Comparison of ENCODE assay signal across 7 cellular contexts in the genomic region with DNA sequence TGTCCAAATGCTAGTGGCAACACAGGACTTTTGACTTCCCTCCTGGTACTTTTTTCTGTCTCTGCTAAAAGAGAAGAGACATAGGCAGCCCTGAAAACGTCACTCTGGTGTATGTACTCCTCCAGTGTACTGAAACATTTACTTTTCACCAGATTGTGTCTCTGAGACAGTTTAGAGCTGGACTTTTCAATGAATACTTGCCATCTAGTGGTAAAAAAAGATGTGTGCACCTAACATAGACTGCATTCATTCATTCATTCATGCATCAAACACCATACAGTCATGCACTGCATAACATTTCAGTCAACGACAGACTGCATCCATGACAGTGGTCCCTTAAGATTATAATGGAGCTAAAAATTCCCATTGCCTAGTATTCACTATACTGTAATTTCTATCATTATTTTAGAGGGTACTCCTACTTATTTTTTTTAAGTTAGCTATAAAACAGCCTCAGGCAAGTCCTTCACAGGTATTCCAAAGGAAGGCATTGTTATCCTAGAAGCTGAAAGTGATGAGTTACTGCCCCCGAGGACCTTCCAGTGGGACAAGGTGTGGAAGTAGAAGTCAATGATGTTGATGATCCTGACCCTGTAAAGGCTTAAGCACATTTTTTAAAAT.
DNase-seq lines count a peak whose midpoint lies in the region; ATAC-seq and TF ChIP-seq lines count a peak whose summit lies in the region.

No MANE protein-coding gene starts in this region.

- H3K9me3 ChIP-seq in DND-41 (ENCODE audit: insufficient read depth, low read length, severe bottlenecking) = peaks cover 3% of the 10 kb centered on the region
- H3K9me3 ChIP-seq in PC-9 (ENCODE audit: insufficient read depth, low read depth) = no peaks in the 10 kb centered on the region

- H3K9me2 ChIP-seq in PC-9 (ENCODE audit: insufficient read depth) = no peaks in the 10 kb centered on the region

- DNase-seq in DND-41 (no peak), HCEC 1CT (peak; percentile 37), PC-9 (peak in 1 of 2 experiments; percentile 49), epithelial cell of proximal tubule (ENCODE audit: low read depth) (peak; percentile 18), non-pigmented ciliary epithelial cell (ENCODE audit: low read depth) (peak; percentile 14)

- no peaks in the 10 kb centered on the region for H3K4me1 ChIP-seq in DND-41 (ENCODE audit: insufficient read depth, low read length)
- no peaks in the 10 kb centered on the region for H3K4me1 ChIP-seq in PC-9 (replicated peaks; ENCODE audit: insufficient read depth)

- H3F3A ChIP-seq in PC-9 (ENCODE audit: insufficient read depth, low read depth) = no peaks in the 10 kb centered on the region

- POLR2A ChIA-PET in PC-9 (lab: Charles Lee; ENCODE audit: unreplicated experiment) = interaction anchor here (0.8 kb wide), 1 partner anchor 372 kb away, joined by 6 read pairs; the partner anchor contains the start of gene PSMA1

- H3K4me2 ChIP-seq in DND-41 (ENCODE audit: insufficient read depth, low read length) (no peak overlapping the region), PC-9 (no peak overlapping the region)

- H3K27ac ChIP-seq in DND-41 (ENCODE audit: low read length) (no peak overlapping the region), PC-9 (no peak overlapping the region)

- no peak overlapping the region for H3K9ac ChIP-seq in DND-41 (ENCODE audit: low read depth, low read length)

- no TSS peak for BruUV-seq in PC-9 (replicated peaks; lab: Mats Ljungman, UMichigan)

- peak; percentile 61 for TF ChIP-seq CTCF in DND-41 (IDR thresholded peaks at IDR 0.05; ENCODE audit: borderline replicate concordance, extremely low read depth, low read length, poor library complexity, severe bottlenecking)
- peak; percentile 66 for TF ChIP-seq CTCF in PC-9 (conservative IDR thresholded peaks at IDR 0.05)
- peak; percentile 74 for TF ChIP-seq CTCF in epithelial cell of proximal tubule (conservative IDR thresholded peaks at IDR 0.05; ENCODE audit: low read depth, low read length)

- H3K4me3 ChIP-seq in DND-41 (ENCODE audit: low read depth in 1 of 2, low read length in 2 of 2) (no peak overlapping the region), PC-9 (no peak overlapping the region), epithelial cell of proximal tubule (ENCODE audit: low read depth, low read length) (no peak overlapping the region)

- intact Hi-C loops in PC-9 (cut with micrococcal nuclease; ENCODE audit: unreplicated experiment) = loop anchor here (1.0 to 5.0 kb wide), 6 partner anchors 99 to 376 kb away; no protein-coding TSS in a partner anchor

- H3K36me3 ChIP-seq in DND-41 (ENCODE audit: insufficient read depth, low read length) = no peaks in the 10 kb centered on the region
- H3K36me3 ChIP-seq in PC-9 (ENCODE audit: low read depth) = no peaks in the 10 kb centered on the region

- CTCF ChIA-PET in PC-9 (lab: Charles Lee) = interaction anchor here (0.6 to 1.5 kb wide), 5 partner anchors 178 to 1722 kb away, joined by 3 to 15 read pairs (median 3); no protein-coding TSS in a partner anchor

- H4K20me1 ChIP-seq in DND-41 (ENCODE audit: insufficient read depth, low read length) = no peaks in the 10 kb centered on the region
- no peaks in the 10 kb centered on the region for H4K20me1 ChIP-seq in PC-9 (ENCODE audit: insufficient read depth)

- ATAC-seq in DND-41 (ENCODE audit: insufficient read depth, low read depth) (peak; percentile 53; the same call in 1 of the 3 replicates), GM18870 (IDR thresholded peaks at IDR 0.05; ENCODE audit: unreplicated experiment) (no peak), GM21737 (IDR thresholded peaks at IDR 0.05; ENCODE audit: unreplicated experiment) (no peak)

- no peaks in the 10 kb centered on the region for H3K79me2 ChIP-seq in DND-41 (ENCODE audit: insufficient read depth, low read length)
- no peaks in the 10 kb centered on the region for H3K79me2 ChIP-seq in PC-9 (ENCODE audit: low read depth)

- H3K27me3 ChIP-seq in DND-41 (ENCODE audit: insufficient read depth, low read length, poor library complexity) (no peaks in the 10 kb centered on the region), PC-9 (ENCODE audit: insufficient read depth, low read depth) (no peaks in the 10 kb centered on the region)

- no peak overlapping the region for H2AFZ ChIP-seq in DND-41 (ENCODE audit: low read depth, low read length)
- H2AFZ ChIP-seq in PC-9 = no peak overlapping the region
